In genomic region chrX:39507034-39507433, GRCh38 we compare ENCODE assay signal across 13 cellular contexts.
DNase-seq lines count a peak whose midpoint lies in the region; ATAC-seq and TF ChIP-seq lines count a peak whose summit lies in the region.
"Had no signal": no experiment of that assay in that cellular context is flagged by ENCODE, and none has a peak within 500 bp of the region (broad histone marks: within the 10 kb centered on the region; RNA-seq: fewer than 3 reads in every experiment).

No MANE protein-coding gene starts in this region.

- no peaks in the 10 kb centered on the region for H3K9me3 ChIP-seq in right cardiac atrium (ENCODE audit: control insufficient read depth, low read length)
- no peaks in the 10 kb centered on the region for H3K9me3 ChIP-seq in T-helper 17 cell (ENCODE audit: control insufficient read depth, low read length, poor library complexity, severe bottlenecking)
- no peaks in the 10 kb centered on the region for H3K9me3 ChIP-seq in Caco-2

- no peak overlapping the region for H3K9ac ChIP-seq in mesendoderm (ENCODE audit: low read length)
- H3K9ac ChIP-seq: BLaER1 had no signal

- no peaks in the 10 kb centered on the region for H3K36me3 Mint-ChIP-seq in T-helper 17 cell (ENCODE audit: low read depth)
- H3K36me3 Mint-ChIP-seq in Caco-2 (ENCODE audit: insufficient read depth, unreplicated experiment): no peaks in the 10 kb centered on the region

- no peak overlapping the region for H3K4me3 Mint-ChIP-seq in T-helper 17 cell
- H3K4me3 Mint-ChIP-seq in Caco-2 (ENCODE audit: unreplicated experiment): no peak overlapping the region
- H3K4me3 Mint-ChIP-seq: CD8-positive, alpha-beta memory T cell had no signal

- peak overlapping the region; percentile 81 for H3K27ac Mint-ChIP-seq in T-helper 17 cell
- no peak overlapping the region for H3K27ac Mint-ChIP-seq in Caco-2 (ENCODE audit: unreplicated experiment)
- H3K27ac Mint-ChIP-seq: CD8-positive, alpha-beta memory T cell had no signal

- ATAC-seq in right cardiac atrium: no peak
- no peak for ATAC-seq in Right ventricle myocardium superior (ENCODE audit: poor library complexity)
- no peak for ATAC-seq in T-helper 17 cell
- ATAC-seq: HCT116 had no signal

- TF ChIP-seq CTCF in Caco-2 (IDR thresholded peaks at IDR 0.05; ENCODE audit: insufficient read depth in 1 of 2, low read depth in 1 of 2, low read length in 1 of 2, severe bottlenecking in 1 of 2, unreplicated experiment in 1 of 2): no peak

- no peak overlapping the region for H2BK120ac ChIP-seq in mesendoderm (ENCODE audit: low read depth, low read length)

- H3K9me3 Mint-ChIP-seq in Caco-2 (ENCODE audit: unreplicated experiment): no peaks in the 10 kb centered on the region

- H3K4me2 ChIP-seq in mesendoderm (ENCODE audit: low read length): no peak overlapping the region
- H3K4me2 ChIP-seq: BLaER1 had no signal

- POLR2A ChIA-PET in Caco-2 (lab: Charles Lee): no interaction called here

- H3K27me3 Mint-ChIP-seq in T-helper 17 cell: no peaks in the 10 kb centered on the region
- peaks cover 8% of the 10 kb centered on the region for H3K27me3 Mint-ChIP-seq in Caco-2 (ENCODE audit: insufficient read depth, unreplicated experiment)
- H3K27me3 Mint-ChIP-seq: CD8-positive, alpha-beta memory T cell had no signal

- H3K4me3 ChIP-seq in right cardiac atrium (ENCODE audit: low read length) (no peak overlapping the region), mesendoderm (ENCODE audit: low read length) (no peak overlapping the region), Caco-2 (ENCODE audit: low read depth, low read length) (no peak overlapping the region)
- H3K4me3 ChIP-seq: BLaER1 had no signal

- no peaks in the 10 kb centered on the region for H3K79me1 ChIP-seq in mesendoderm (ENCODE audit: low read length)

- H2BK5ac ChIP-seq in mesendoderm (ENCODE audit: low read length): no peak overlapping the region

- no peak overlapping the region for H2AK5ac ChIP-seq in mesendoderm (ENCODE audit: low read length)

- H3K4me1 ChIP-seq in right cardiac atrium (ENCODE audit: control insufficient read depth, insufficient read depth, low read length) (peaks cover 3% of the 10 kb centered on the region), mesendoderm (ENCODE audit: control insufficient read depth, low read depth, low read length) (no peaks in the 10 kb centered on the region), Caco-2 (no peaks in the 10 kb centered on the region)

- H3K4me1 Mint-ChIP-seq in T-helper 17 cell (peaks cover 3% of the 10 kb centered on the region), Caco-2 (ENCODE audit: low read depth, unreplicated experiment) (no peaks in the 10 kb centered on the region)

- no peak overlapping the region for H4K8ac ChIP-seq in mesendoderm (ENCODE audit: low read depth, low read length)

- WGBS in right cardiac atrium: 77% methylated on average over 8 of the region's 8 CpGs
- no CpG with 5 or more reads among the region's 8 CpGs for WGBS in mesendoderm (ENCODE audit: extremely low coverage, insufficient coverage, low lambda C conversion rate)

- H3K79me2 ChIP-seq in mesendoderm (ENCODE audit: control insufficient read depth, insufficient read depth, low read length): no peaks in the 10 kb centered on the region

- no peak overlapping the region for H3K23ac ChIP-seq in mesendoderm (ENCODE audit: low read length)

- H3K27me3 ChIP-seq in right cardiac atrium (ENCODE audit: control insufficient read depth, insufficient read depth): no peaks in the 10 kb centered on the region
- no peaks in the 10 kb centered on the region for H3K27me3 ChIP-seq in mesendoderm (ENCODE audit: insufficient read depth, low read length, poor library complexity)
- no peaks in the 10 kb centered on the region for H3K27me3 ChIP-seq in Caco-2 (replicated peaks; ENCODE audit: control insufficient read depth, insufficient read depth, low read length)
- H3K27me3 ChIP-seq: BLaER1 had no signal

- H3K36me3 ChIP-seq in mesendoderm (ENCODE audit: control insufficient read depth, insufficient read depth, low read length) (no peaks in the 10 kb centered on the region), Caco-2 (ENCODE audit: control insufficient read depth, insufficient read depth, low read length) (no peaks in the 10 kb centered on the region)
- H3K36me3 ChIP-seq: BLaER1 had no signal

- no peak for DNase-seq in right cardiac atrium
- DNase-seq in Right ventricle myocardium superior: no peak
- DNase-seq in T-helper 17 cell: no peak
- peak; percentile 38 for DNase-seq in mesendoderm
- no peak for DNase-seq in cerebellum (ENCODE audit: low spot score)
- no peak for DNase-seq in Caco-2
- DNase-seq in NCI-H2081 treated with DMSO at 0.1 percent for 48 hours (lab: John Stamatoyannopoulos, UW): no peak
- DNase-seq: 8988T; AML-193; CD8-positive, alpha-beta memory T cell had no signal

- no peak overlapping the region for H2BK15ac ChIP-seq in mesendoderm (replicated peaks; ENCODE audit: low read depth)

- H3K27ac ChIP-seq in right cardiac atrium (ENCODE audit: low read length) (peak overlapping the region; percentile 45), mesendoderm (ENCODE audit: low read depth, low read length) (no peak overlapping the region)
- H3K27ac ChIP-seq: BLaER1, HL-60 had no signal

- intact Hi-C loops in right cardiac atrium (cut with DNase I) (loop anchor here in 1 of 4 donors (10.0 kb wide), 1 partner anchor 62 kb away; no protein-coding TSS in a partner anchor), Right ventricle myocardium superior (cut with DNase I) (no loop called here), Caco-2 (cut with micrococcal nuclease; ENCODE audit: unreplicated experiment) (no loop called here)

- CTCF ChIA-PET in Caco-2 (lab: Charles Lee): no interaction called here

- no TSS peak for BruUV-seq in Caco-2 (replicated peaks; lab: Mats Ljungman, UMichigan)

- no peak overlapping the region for H3K18ac ChIP-seq in mesendoderm (ENCODE audit: low read length)

- H3K56ac ChIP-seq in mesendoderm (ENCODE audit: low read length): peak overlapping the region; percentile 56

- H3K4ac ChIP-seq in mesendoderm (ENCODE audit: low read depth, low read length): no peak overlapping the region

- no peak overlapping the region for H4K5ac ChIP-seq in mesendoderm (ENCODE audit: low read length)
